ENCODE assay signal across 26 cellular contexts in the genomic region with DNA sequence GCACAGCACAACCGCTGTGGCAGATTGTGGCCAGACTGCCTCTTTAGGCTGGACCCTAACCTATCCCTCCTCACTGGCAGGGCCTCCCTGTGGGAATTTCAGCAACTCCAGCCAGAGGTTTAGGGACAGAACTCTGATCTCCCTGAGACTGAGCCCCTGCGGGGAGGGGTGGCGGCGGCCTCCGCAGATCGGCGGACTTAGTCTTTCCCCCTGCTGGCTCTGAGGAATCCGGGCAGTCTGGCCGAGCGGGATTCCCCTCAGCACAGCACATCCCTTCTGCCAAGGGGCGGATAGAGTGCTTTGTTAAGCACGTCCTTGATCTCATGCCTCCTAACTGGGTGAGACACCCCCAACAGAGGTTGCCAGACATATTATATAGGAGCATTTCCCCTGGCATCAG.
DNase-seq lines count a peak whose midpoint lies in the region; ATAC-seq and TF ChIP-seq lines count a peak whose summit lies in the region.
"Had no signal": no experiment of that assay in that cellular context is flagged by ENCODE, and none has a peak within 500 bp of the region (broad histone marks: within the 10 kb centered on the region; RNA-seq: fewer than 3 reads in every experiment).

No MANE protein-coding gene starts in this region.

- H3K27ac Mint-ChIP-seq in H9 (no peak overlapping the region), mesothelial cell of epicardium (no peak overlapping the region)
- no peak overlapping the region for H3K27ac Mint-ChIP-seq in activated naive CD4-positive, alpha-beta T cell treated with anti-CD3 and anti-CD28 coated beads, Interleukin-2, amount 50 U/mL, for 72 hours
- H3K27ac Mint-ChIP-seq: CD4-positive, alpha-beta T cell had no signal

- H2BK12ac ChIP-seq in H9 (ENCODE audit: insufficient read length, low read depth, low read length) = no peak overlapping the region

- no peak overlapping the region for H2BK120ac ChIP-seq in H9 (ENCODE audit: low read depth, low read length, poor library complexity, severe bottlenecking)

- no peak overlapping the region for H4K8ac ChIP-seq in H9 (replicated peaks; ENCODE audit: insufficient read length, low read depth, low read length)

- no peak overlapping the region; the same call in 1 of the 2 replicates for H3K14ac ChIP-seq in H9 (ENCODE audit: insufficient read depth, low read length)

- no peak overlapping the region for H3K4me2 ChIP-seq in H9 (ENCODE audit: insufficient read depth, insufficient read length, low read length)
- H3K4me2 ChIP-seq: A549; BLaER1 treated with 17β-estradiol and CSF1 and Interleukin-3, amounts not matched to agents 10 nM and 100 nM had no signal

- H3K27me3 Mint-ChIP-seq in H9 (ENCODE audit: low read depth) = no peaks in the 10 kb centered on the region; the same call in 1 of the 2 replicates
- peaks cover 8% of the 10 kb centered on the region for H3K27me3 Mint-ChIP-seq in mesothelial cell of epicardium (ENCODE audit: low read depth)

- peak; percentile 35 for DNase-seq in H9
- DNase-seq in foreskin keratinocyte = no peak
- DNase-seq in mesothelial cell of epicardium (ENCODE audit: low spot score in 2 of 2, unreplicated experiment in 2 of 2) = peak; percentile 31 to 61
- no peak for DNase-seq in activated naive CD4-positive, alpha-beta T cell treated with anti-CD3 and anti-CD28 coated beads, Interleukin-2, amount 50 U/mL, for 72 hours (ENCODE audit: low spot score in 2 of 2)
- DNase-seq in nucleus accumbens (lab: John Stamatoyannopoulos, UW) = no peak
- no peak for DNase-seq in HuH-7 (ENCODE audit: low spot score)
- DNase-seq in NCI-H2107 treated with DMSO at 0.1 percent for 48 hours (lab: John Stamatoyannopoulos, UW; ENCODE audit: unreplicated experiment) = no peak
- DNase-seq: AML-193; CD4-positive, alpha-beta T cell; DMS53; GDM1; GOT3; KBM-7; MV-4-11; NCI-H1105; NCI-H2029 treated with DMSO at 0.1 percent for 48 hours; NCI-H2227 treated with DMSO at 0.1 percent for 48 hours; NCI-H69; SHP77 treated with DMSO at 0.1 percent for 48 hours had no signal

- H3K23me2 ChIP-seq in H9 (ENCODE audit: insufficient read length, low read depth, low read length, poor library complexity, severe bottlenecking) = no peaks in the 10 kb centered on the region

- no peaks in the 10 kb centered on the region for H3K79me1 ChIP-seq in H9 (ENCODE audit: insufficient read depth, low read depth, low read length, poor library complexity, severe bottlenecking)

- no peaks in the 10 kb centered on the region; a peak in 1 of 7 replicates for H3K36me3 Mint-ChIP-seq in H9 (ENCODE audit: insufficient read depth in 1 of 3, low read depth in 3 of 3)
- no peaks in the 10 kb centered on the region for H3K36me3 Mint-ChIP-seq in mesothelial cell of epicardium
- no peaks in the 10 kb centered on the region for H3K36me3 Mint-ChIP-seq in activated naive CD4-positive, alpha-beta T cell treated with anti-CD3 and anti-CD28 coated beads, Interleukin-2, amount 50 U/mL, for 72 hours

- no peak overlapping the region for H2BK15ac ChIP-seq in H9 (ENCODE audit: low read depth, low read length)

- H3K27ac ChIP-seq in H9 (ENCODE audit: insufficient read length, low read depth, low read length) = no peak overlapping the region
- no peak overlapping the region for H3K27ac ChIP-seq in foreskin keratinocyte
- H3K27ac ChIP-seq: A549; BLaER1 treated with 17β-estradiol and CSF1 and Interleukin-3, amounts not matched to agents 10 nM and 100 nM; SK-N-MC had no signal

- H2BK5ac ChIP-seq in H9 (ENCODE audit: insufficient read length, low read length) = no peak overlapping the region

- H3K56ac ChIP-seq in H9 (ENCODE audit: insufficient read length, low read depth, low read length) = no peak overlapping the region

- ATAC-seq in foreskin keratinocyte = peak; percentile 60
- no peak for ATAC-seq in activated naive CD4-positive, alpha-beta T cell treated with anti-CD3 and anti-CD28 coated beads, Interleukin-2, amount 50 U/mL, for 72 hours
- ATAC-seq: A549, GM12878, HCT116, HepG2, Panc1 had no signal

- H3K18ac ChIP-seq in H9 (ENCODE audit: insufficient read length, low read depth, low read length) = no peak overlapping the region

- no peak overlapping the region for H2BK20ac ChIP-seq in H9 (ENCODE audit: low read depth, low read length, poor library complexity, severe bottlenecking)

- no peak overlapping the region for H4K91ac ChIP-seq in H9 (ENCODE audit: insufficient read length, low read depth, low read length)

- H4K20me1 ChIP-seq in H9 (ENCODE audit: control insufficient read depth, insufficient read depth, insufficient read length) = no peaks in the 10 kb centered on the region
- H4K20me1 ChIP-seq: BLaER1 treated with 17β-estradiol and CSF1 and Interleukin-3, amounts not matched to agents 10 nM and 100 nM had no signal

- H2AFZ ChIP-seq in H9 (ENCODE audit: low read length) = no peak overlapping the region

- WGBS in H9 (ENCODE audit: extremely low coverage, insufficient read length, low lambda C conversion rate) = no CpG with 5 or more reads among the region's 12 CpGs

- H3K27me3 ChIP-seq in H9 (ENCODE audit: insufficient read depth, low read length) (no peaks in the 10 kb centered on the region), foreskin keratinocyte (peaks cover 7% of the 10 kb centered on the region)
- H3K27me3 ChIP-seq: BLaER1 treated with 17β-estradiol and CSF1 and Interleukin-3, amounts not matched to agents 10 nM and 100 nM had no signal

- TF ChIP-seq CTCF in H9 (conservative IDR thresholded peaks at IDR 0.05) = no peak
- no peak for TF ChIP-seq CTCF in foreskin keratinocyte (conservative IDR thresholded peaks at IDR 0.05)
- no peak for TF ChIP-seq CTCF in mesothelial cell of epicardium (IDR thresholded peaks at IDR 0.05; ENCODE audit: unreplicated experiment)

- H3K9me3 Mint-ChIP-seq in H9 = peaks cover 0 to 6% of the 10 kb centered on the region in 2 experiments; a peak in 2 of 5 replicates
- peaks cover 13% of the 10 kb centered on the region for H3K9me3 Mint-ChIP-seq in mesothelial cell of epicardium
- H3K9me3 Mint-ChIP-seq in activated naive CD4-positive, alpha-beta T cell treated with anti-CD3 and anti-CD28 coated beads, Interleukin-2, amount 50 U/mL, for 72 hours = no peaks in the 10 kb centered on the region
- H3K9me3 Mint-ChIP-seq: CD4-positive, alpha-beta T cell had no signal

- no peak overlapping the region for H3T11ph ChIP-seq in H9 (ENCODE audit: low read length)

- no peak overlapping the region for H2AK5ac ChIP-seq in H9 (ENCODE audit: insufficient read length, low read length)

- no peaks in the 10 kb centered on the region for H3K79me2 ChIP-seq in H9 (ENCODE audit: insufficient read depth, low read length)

- H3K4me1 ChIP-seq in H9 (ENCODE audit: insufficient read depth, low read length) (no peaks in the 10 kb centered on the region; the same call in 1 of the 2 replicates), foreskin keratinocyte (peaks cover under 1% of the 10 kb centered on the region)
- H3K4me1 ChIP-seq: A549; BLaER1 treated with 17β-estradiol and CSF1 and Interleukin-3, amounts not matched to agents 10 nM and 100 nM had no signal

- no peak overlapping the region for H4K5ac ChIP-seq in H9 (ENCODE audit: insufficient read length, low read depth, low read length)

- peaks cover 0 to 10% of the 10 kb centered on the region in 2 experiments; a peak in 2 of 4 replicates for H3K4me1 Mint-ChIP-seq in H9
- H3K4me1 Mint-ChIP-seq in mesothelial cell of epicardium = peaks cover 13% of the 10 kb centered on the region

- H3K9me3 ChIP-seq in H9 (ENCODE audit: control insufficient read depth, low read depth, low read length) = no peaks in the 10 kb centered on the region
- H3K9me3 ChIP-seq: A549 had no signal

- H3K4me3 Mint-ChIP-seq in H9 (no peak overlapping the region), mesothelial cell of epicardium (peak overlapping the region; percentile 9)
- H3K4me3 Mint-ChIP-seq: CD4-positive, alpha-beta T cell had no signal

- H3K4ac ChIP-seq in H9 (ENCODE audit: low read depth, low read length) = no peak overlapping the region

- no peak overlapping the region for H3K23ac ChIP-seq in H9 (ENCODE audit: insufficient read length, low read depth, low read length)

- no peak overlapping the region for H3K9ac ChIP-seq in H9 (ENCODE audit: extremely low read depth, insufficient read length, low read length)
- H3K9ac ChIP-seq: BLaER1 treated with 17β-estradiol and CSF1 and Interleukin-3, amounts not matched to agents 10 nM and 100 nM had no signal

Comparison
In these comparisons a context has a peak if more than half of its experiments do, and no peak if none do; other contexts are left out.
1. DNase-seq: peak in H9 (single experiment) and mesothelial cell of epicardium (2 of 2); none in foreskin keratinocyte (0 of 2), activated naive CD4-positive, alpha-beta T cell treated with anti-CD3 and anti-CD28 coated beads, Interleukin-2, amount 50 U/mL, for 72 hours (0 of 2), nucleus accumbens (0 of 56), HuH-7 (single experiment) and NCI-H2107 treated with DMSO at 0.1 percent for 48 hours (single experiment).